In genomic region chr4:168415911-168416310, GRCh38 we compare ENCODE assay signal across 8 cellular contexts.
"Had no signal": no experiment of that assay in that cellular context is flagged by ENCODE, and none has a peak within 500 bp of the region (broad histone marks: within the 10 kb centered on the region; RNA-seq: fewer than 3 reads in every experiment).

No MANE protein-coding gene starts in this region.

- ATAC-seq: GM12878 had no signal

- FAIRE-seq: G401.6, GM12891, GM12892, GM18507, GM19239 had no signal

- H3K4me3 ChIP-seq: GM12878 had no signal

- DNase-seq: GDM1, GF-D8 had no signal
